Comparison of ENCODE assay signal across 16 cellular contexts in the genomic region with DNA sequence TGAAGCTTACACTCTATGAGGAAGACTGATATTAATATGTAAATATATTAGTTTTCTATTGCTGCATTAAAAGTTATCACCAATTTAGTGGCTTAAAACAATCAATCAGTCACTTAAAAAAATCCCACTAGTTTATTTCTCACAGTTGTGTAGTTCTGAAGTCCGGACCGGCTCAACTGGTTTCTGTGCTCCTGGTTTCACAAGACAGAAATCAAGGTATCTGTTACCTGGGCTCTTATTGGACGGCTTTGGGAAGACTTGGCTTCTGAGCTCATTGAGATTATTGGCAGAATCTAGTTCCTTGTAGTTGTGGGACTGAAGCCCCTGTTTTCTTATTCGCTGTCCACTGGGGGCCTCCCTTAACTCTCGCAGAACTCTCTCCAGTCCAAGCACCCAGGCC.
"Had no signal": no experiment of that assay in that cellular context is flagged by ENCODE, and none has a peak within 500 bp of the region (broad histone marks: within the 10 kb centered on the region; RNA-seq: fewer than 3 reads in every experiment).

No MANE protein-coding gene starts in this region.

- H3K27ac ChIP-seq: epithelial cell of prostate, esophagus muscularis mucosa, gastroesophageal sphincter, neutrophil, right atrium auricular region, stomach had no signal

- H3K9me3 ChIP-seq: neutrophil had no signal

- H3K27me3 ChIP-seq: esophagus muscularis mucosa, gastroesophageal sphincter, neutrophil, right atrium auricular region, stomach had no signal

- DNase-seq: cortex of kidney; effector memory CD4-positive, alpha-beta T cell; glutamatergic neuron; left colon; naive thymus-derived CD8-positive, alpha-beta T cell; posterior cingulate gyrus; small intestine; stimulated activated CD4-positive, alpha-beta T cell treated with anti-CD3 and anti-CD28 coated beads, Interleukin-12 subunit alpha, Interleukin-12 subunit beta, amount 100 ng/mL, for 4 hours; stimulated activated naive CD4-positive, alpha-beta T cell; stomach; substantia nigra had no signal

- H3K4me3 ChIP-seq: esophagus muscularis mucosa, gastroesophageal sphincter, right atrium auricular region, stomach had no signal

- H3K4me1 ChIP-seq: esophagus muscularis mucosa, gastroesophageal sphincter, right atrium auricular region, stomach had no signal

- H3K36me3 ChIP-seq: esophagus muscularis mucosa, gastroesophageal sphincter, neutrophil, right atrium auricular region, stomach had no signal

- ATAC-seq: gastroesophageal sphincter; left colon; naive thymus-derived CD8-positive, alpha-beta T cell had no signal
